In genomic region chr3:188076176-188076575, GRCh38 we compare ENCODE assay signal across 14 cellular contexts.
DNase-seq lines count a peak whose midpoint lies in the region; ATAC-seq and TF ChIP-seq lines count a peak whose summit lies in the region.
"Had no signal": no experiment of that assay in that cellular context is flagged by ENCODE, and none has a peak within 500 bp of the region (broad histone marks: within the 10 kb centered on the region; RNA-seq: fewer than 3 reads in every experiment).

No MANE protein-coding gene starts in this region.

- no peaks in the 10 kb centered on the region for H3K27me3 ChIP-seq in upper lobe of right lung
- H3K27me3 ChIP-seq: hepatocyte, SJCRH30 had no signal

- no peaks in the 10 kb centered on the region for H3K9me3 ChIP-seq in upper lobe of right lung
- H3K9me3 ChIP-seq: SJCRH30 had no signal

- H3K27ac ChIP-seq in upper lobe of right lung: peak overlapping the region; percentile 67
- H3K27ac ChIP-seq: hepatocyte, SJCRH30 had no signal

- no peaks in the 10 kb centered on the region for H3K36me3 ChIP-seq in upper lobe of right lung
- H3K36me3 ChIP-seq: SJCRH30 had no signal

- ATAC-seq in sciatic nerve (peak; percentile 74), upper lobe of right lung (peak; percentile 64)

- TF ChIP-seq CTCF in choroid plexus epithelial cell (conservative IDR thresholded peaks at IDR 0.05; ENCODE audit: low read depth, low read length): no peak
- no peak for TF ChIP-seq CTCF in upper lobe of right lung (IDR thresholded peaks at IDR 0.05)

- DNase-seq in choroid plexus epithelial cell (ENCODE audit: low read depth): peak; percentile 24
- peak in 41 of 51 donors; percentile 4 to 86 (median 47) for DNase-seq in hypothalamus (lab: John Stamatoyannopoulos, UW)
- no peak for DNase-seq in sciatic nerve (ENCODE audit: low spot score)
- no peak for DNase-seq in upper lobe of right lung
- no peak for DNase-seq in NCI-H2171 (lab: John Stamatoyannopoulos, UW)
- no peak for DNase-seq in AG08396 (ENCODE audit: low spot score)
- DNase-seq in DMS79 (lab: John Stamatoyannopoulos, UW): no peak
- DNase-seq: activated CD4-positive, alpha-beta T cell treated with anti-CD3 and anti-CD28 coated beads for 1 hour; activated CD8-positive, alpha-beta memory T cell treated with anti-CD3 and anti-CD28 coated beads, Interleukin-2, amount 50 U/mL, for 4 hours; activated naive CD4-positive, alpha-beta T cell treated with Interleukin-2 at 50 U/mL for 16 hours; NCI-H146; SJCRH30; T-helper 9 cell had no signal

- intact Hi-C loops in sciatic nerve (cut with DNase I): no loop called here
- intact Hi-C loops in upper lobe of right lung (cut with DNase I): no loop called here

- H3K4me3 ChIP-seq in choroid plexus epithelial cell (ENCODE audit: low read depth, low read length) (no peak overlapping the region), upper lobe of right lung (no peak overlapping the region)
- H3K4me3 ChIP-seq: hepatocyte, SJCRH30 had no signal

- H3K4me1 ChIP-seq in upper lobe of right lung: no peaks in the 10 kb centered on the region
- H3K4me1 ChIP-seq: SJCRH30 had no signal

Comparison
In these comparisons a context has a peak if more than half of its experiments do, and no peak if none do; other contexts are left out.
1. DNase-seq: peak in choroid plexus epithelial cell (single experiment) and hypothalamus (41 of 51); none in sciatic nerve (single experiment), upper lobe of right lung (single experiment), NCI-H2171 (single experiment), AG08396 (single experiment) and DMS79 (single experiment).